8 cellular contexts compared by ENCODE assay signal in the genomic region with DNA sequence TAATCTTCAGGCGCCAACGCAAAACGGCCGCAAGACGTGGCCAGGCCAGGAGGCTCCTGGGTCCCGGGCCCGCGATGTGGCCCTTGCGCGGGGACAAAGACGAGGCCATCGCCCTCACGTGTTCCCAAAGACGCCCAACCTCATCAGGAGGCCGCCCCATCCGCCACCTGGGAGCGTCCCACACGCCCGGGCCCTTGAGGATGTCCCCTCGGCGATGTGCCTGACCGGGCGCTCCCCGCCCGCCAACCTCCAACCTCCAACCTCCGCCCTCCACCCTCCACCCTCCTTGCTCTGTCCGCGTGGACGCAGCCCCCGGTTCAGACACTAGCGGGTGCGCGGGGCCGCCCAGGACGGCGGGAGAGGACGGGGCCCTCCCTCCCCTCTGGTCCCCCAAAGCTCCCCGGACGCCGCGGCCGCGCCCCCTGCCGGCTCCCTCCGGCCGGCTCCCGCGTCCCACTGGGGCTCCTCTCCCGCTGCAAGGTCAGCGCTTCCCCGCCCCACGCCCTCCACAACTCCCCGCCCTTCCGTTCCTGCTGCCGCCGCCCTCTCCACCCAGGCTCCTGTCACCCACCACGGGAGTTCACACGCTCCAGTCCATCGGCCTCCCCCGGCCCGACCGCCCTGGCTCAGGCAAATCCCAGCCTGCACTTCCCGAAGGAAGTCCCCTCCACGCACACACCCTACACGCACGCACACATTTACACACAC.
A peak's percentile ranks its signal among the peaks of the same experiment; 100 is the strongest.
DNase-seq lines count a peak whose midpoint lies in the region; ATAC-seq and TF ChIP-seq lines count a peak whose summit lies in the region.

No MANE protein-coding gene starts in this region.

- POLR2A ChIA-PET in HCT116 (lab: Charles Lee): no interaction called here
- POLR2A ChIA-PET in naive thymus-derived CD4-positive, alpha-beta T cell (lab: Charles Lee): no interaction called here

- DNase-seq in HCT116 (ENCODE audit: low read depth, low spot score) (no peak), T-helper 17 cell (peak in 1 of 3 donors; percentile 20), transverse colon (peak; percentile 59), HCEC 1CT (no peak)
- DNase-seq in naive thymus-derived CD4-positive, alpha-beta T cell: peak in 7 of 9 donors; percentile 10 to 38 (median 33)

- no peak for TF ChIP-seq RAD21 in HCT116 (IDR thresholded peaks at IDR 0.05; ENCODE audit: low read depth)

- H2AFZ ChIP-seq in HCT116 (ENCODE audit: low read depth, low read length, poor library complexity, severe bottlenecking): no peak overlapping the region

- TF ChIP-seq CTCF in HCT116 (IDR thresholded peaks at IDR 0.05 in 2 of 3, conservative IDR thresholded peaks at IDR 0.05 in 1 of 3; ENCODE audit: borderline replicate concordance in 1 of 3, insufficient read depth in 1 of 3, low read depth in 2 of 3, low read length in 2 of 3) (peak in 2 of 3 experiments; percentile 16 to 24; a peak in 2 of 6 replicates), transverse colon (IDR thresholded peaks at IDR 0.05) (peak in 3 of 5 experiments; percentile 26 to 48 (median 44))

- TF ChIP-seq POLR2A in HCT116 (IDR thresholded peaks at IDR 0.05; ENCODE audit: borderline replicate concordance, extremely low read depth, insufficient read depth, insufficient read length) (no peak), transverse colon (IDR thresholded peaks at IDR 0.05) (no peak)

- no peak overlapping the region for H3K27ac ChIP-seq in HCT116 (ENCODE audit: low read depth, low read length)
- peak overlapping the region; percentile 40 for H3K27ac ChIP-seq in ectodermal cell (ENCODE audit: insufficient read depth, low read depth, low read length, poor library complexity, severe bottlenecking)
- no peak overlapping the region for H3K27ac ChIP-seq in naive thymus-derived CD4-positive, alpha-beta T cell (ENCODE audit: low read depth, low read length)
- no peak overlapping the region for H3K27ac ChIP-seq in transverse colon

- H3K4me1 ChIP-seq in HCT116 (ENCODE audit: control insufficient read depth in 1 of 2, insufficient read depth in 2 of 2, low read length in 2 of 2) (no peaks in the 10 kb centered on the region), ectodermal cell (ENCODE audit: control insufficient read depth, insufficient read depth, low read length) (peaks cover 12% of the 10 kb centered on the region), transverse colon (peaks cover 0 to 29% (median 20%) of the 10 kb centered on the region in 4 donors)
- no peaks in the 10 kb centered on the region for H3K4me1 ChIP-seq in naive thymus-derived CD4-positive, alpha-beta T cell (ENCODE audit: control insufficient read depth in 2 of 2, insufficient read depth in 2 of 2, low read length in 2 of 2)

- no peaks in the 10 kb centered on the region for H3K36me3 Mint-ChIP-seq in T-helper 17 cell (ENCODE audit: low read depth)
- H3K36me3 Mint-ChIP-seq in naive thymus-derived CD4-positive, alpha-beta T cell: no peaks in the 10 kb centered on the region

- H3K9me3 ChIP-seq in HCT116 (ENCODE audit: control insufficient read depth in 1 of 2, insufficient read depth in 1 of 2, low read depth in 1 of 2, low read length in 2 of 2) (peaks cover 0 to 6% of the 10 kb centered on the region in 2 experiments; a peak in 1 of 4 replicates), T-helper 17 cell (ENCODE audit: control insufficient read depth, low read length, poor library complexity, severe bottlenecking) (no peaks in the 10 kb centered on the region), ectodermal cell (ENCODE audit: control insufficient read depth, low read length) (no peaks in the 10 kb centered on the region), transverse colon (no peaks in the 10 kb centered on the region)
- no peaks in the 10 kb centered on the region for H3K9me3 ChIP-seq in naive thymus-derived CD4-positive, alpha-beta T cell (ENCODE audit: control insufficient read depth in 2 of 3, low read length in 3 of 3)

- intact Hi-C loops in HCT116 (cut with micrococcal nuclease) (no loop called here), transverse colon (cut with DNase I; ENCODE audit: low total_unique reads) (no loop called here)
- intact Hi-C loops in naive thymus-derived CD4-positive, alpha-beta T cell (cut with micrococcal nuclease): loop anchor here in 1 of 2 donors (1.0 to 2.0 kb wide), 3 partner anchors 56 to 523 kb away; no protein-coding TSS in a partner anchor

- no peaks in the 10 kb centered on the region for H3K9me3 Mint-ChIP-seq in naive thymus-derived CD4-positive, alpha-beta T cell

- no peak overlapping the region for H3K4me2 ChIP-seq in HCT116 (ENCODE audit: low read length)

- in situ Hi-C loops in transverse colon (cut with MboI; ENCODE audit: low pct_ligation_motif_present in 1 of 4, low pct_unique_long_range_greater_than_20kb in 1 of 4, low sequenced_read_pairs in 3 of 4): no loop called here

- H3K9me2 ChIP-seq in HCT116 (ENCODE audit: insufficient read depth): no peaks in the 10 kb centered on the region

- 3% methylated on average over 66 of the region's 66 CpGs for WGBS in ectodermal cell, 2 experiments
- 3 to 9% methylated on average over 5 to 44 of the region's 66 CpGs for WGBS in transverse colon (ENCODE audit: low coverage in 1 of 2), 2 donors

- no peaks in the 10 kb centered on the region for H4K20me1 ChIP-seq in HCT116 (ENCODE audit: insufficient read depth)

- CTCF ChIA-PET in HCT116 (lab: Charles Lee): no interaction called here
- CTCF ChIA-PET in naive thymus-derived CD4-positive, alpha-beta T cell (lab: Charles Lee): no interaction called here

- H3K4me3 Mint-ChIP-seq in T-helper 17 cell: no peak overlapping the region
- peak overlapping the region in 2 of 10 donors; percentile 25 to 50 for H3K4me3 Mint-ChIP-seq in naive thymus-derived CD4-positive, alpha-beta T cell

- RAD21 ChIA-PET in HCT116 (lab: Charles Lee; ENCODE audit: low non-redundant PET in 1 of 2, low total read pairs in 2 of 2, uncharacterized antibody in 2 of 2, unreplicated experiment in 2 of 2): no interaction called here

- H3K4me3 ChIP-seq in HCT116 (replicated peaks in 1 of 2; ENCODE audit: low read depth in 1 of 2, low read length in 2 of 2) (no peak overlapping the region), ectodermal cell (ENCODE audit: insufficient read depth, low read depth, low read length) (peak overlapping the region; percentile 43), transverse colon (peak overlapping the region in 3 of 4 donors; percentile 20 to 35 (median 26))
- H3K4me3 ChIP-seq in naive thymus-derived CD4-positive, alpha-beta T cell (ENCODE audit: low read length): no peak overlapping the region

- no peaks in the 10 kb centered on the region for H3K79me2 ChIP-seq in HCT116 (ENCODE audit: insufficient read depth, low read length)

- H3K4me1 Mint-ChIP-seq in T-helper 17 cell: peaks cover 6% of the 10 kb centered on the region
- peaks cover 0 to 6% (median 0%) of the 10 kb centered on the region in 7 donors for H3K4me1 Mint-ChIP-seq in naive thymus-derived CD4-positive, alpha-beta T cell

- no peak for TF ChIP-seq EP300 in transverse colon (IDR thresholded peaks at IDR 0.05; ENCODE audit: low read depth)

- ATAC-seq in HCT116 (0 out of 2 replicates have a peak, but pooled peaks have one; percentile 12), T-helper 17 cell (peak; percentile 57), GM19035 (IDR thresholded peaks at IDR 0.05; ENCODE audit: unreplicated experiment) (no peak), HG02884 (IDR thresholded peaks at IDR 0.05; ENCODE audit: unreplicated experiment) (no peak)
- peak; percentile 53 for ATAC-seq in naive thymus-derived CD4-positive, alpha-beta T cell

- no peak overlapping the region for H3K27ac Mint-ChIP-seq in T-helper 17 cell
- H3K27ac Mint-ChIP-seq in naive thymus-derived CD4-positive, alpha-beta T cell: no peak overlapping the region

- peaks cover 3% of the 10 kb centered on the region; the same call in 1 of the 2 replicates for H3K27me3 ChIP-seq in HCT116 (ENCODE audit: insufficient read depth, low read length)
- no peaks in the 10 kb centered on the region for H3K27me3 ChIP-seq in ectodermal cell (ENCODE audit: control insufficient read depth, insufficient read depth, low read length, poor library complexity, severe bottlenecking)
- no peaks in the 10 kb centered on the region for H3K27me3 ChIP-seq in naive thymus-derived CD4-positive, alpha-beta T cell (ENCODE audit: control insufficient read depth in 2 of 2, insufficient read depth in 2 of 2, low read length in 2 of 2)
- H3K27me3 ChIP-seq in transverse colon: peaks cover 19% of the 10 kb centered on the region

- no TSS peak for BruUV-seq in HCT116 (replicated peaks; lab: Mats Ljungman, UMichigan)

- H3K27me3 Mint-ChIP-seq in T-helper 17 cell: peaks cover 27% of the 10 kb centered on the region
- H3K27me3 Mint-ChIP-seq in naive thymus-derived CD4-positive, alpha-beta T cell: peaks cover 4 to 14% (median 8%) of the 10 kb centered on the region in 5 donors

- no peak overlapping the region for H3K9ac ChIP-seq in HCT116 (ENCODE audit: low read length)

- no peaks in the 10 kb centered on the region for H3K36me3 ChIP-seq in HCT116 (ENCODE audit: control insufficient read depth in 1 of 2, insufficient read depth in 2 of 2, low read length in 2 of 2)
- H3K36me3 ChIP-seq in ectodermal cell (ENCODE audit: control insufficient read depth, insufficient read depth, low read length): no peaks in the 10 kb centered on the region
- H3K36me3 ChIP-seq in naive thymus-derived CD4-positive, alpha-beta T cell (ENCODE audit: control insufficient read depth in 2 of 3, insufficient read depth in 3 of 3, low read length in 3 of 3): no peaks in the 10 kb centered on the region
- H3K36me3 ChIP-seq in transverse colon: no peaks in the 10 kb centered on the region

TF ChIP-seq in HCT116, 20 proteins besides CTCF, POLR2A, EP300 and RAD21 (continues in another document):
- no peak for TF ChIP-seq TCF7L2 (IDR thresholded peaks at IDR 0.05; ENCODE audit: borderline replicate concordance, extremely low read depth, insufficient read depth, insufficient read length)
- TF ChIP-seq CBX3 (IDR thresholded peaks at IDR 0.05; ENCODE audit: low read depth): no peak
- TF ChIP-seq YY1 (IDR thresholded peaks at IDR 0.05; ENCODE audit: extremely low read depth, insufficient replicate concordance, low read depth, low read length): no peak
- no peak for TF ChIP-seq MAX (IDR thresholded peaks at IDR 0.05)
- TF ChIP-seq ZFX (IDR thresholded peaks at IDR 0.05): no peak
- TF ChIP-seq JUND (IDR thresholded peaks at IDR 0.05): no peak
- no peak for TF ChIP-seq CEBPB (IDR thresholded peaks at IDR 0.05; ENCODE audit: low read depth)

Comparison
In these comparisons a context has a peak if more than half of its experiments do, and no peak if none do; other contexts are left out.
1. ATAC-seq: peak in HCT116 (single experiment), T-helper 17 cell (single experiment) and naive thymus-derived CD4-positive, alpha-beta T cell (single experiment); none in GM19035 (single experiment) and HG02884 (single experiment).
2. DNase-seq: peak in naive thymus-derived CD4-positive, alpha-beta T cell (7 of 9) and transverse colon (single experiment); none in HCT116 (single experiment) and HCEC 1CT (single experiment).
3. H3K4me3 ChIP-seq: peak in ectodermal cell (single experiment) and transverse colon (3 of 4); none in HCT116 (0 of 2) and naive thymus-derived CD4-positive, alpha-beta T cell (single experiment).